Comparison of ENCODE assay signal across 1 cellular context in genomic region chr22:50337262-50338041, GRCh38.
TF ChIP-seq lines count a peak whose summit lies in the region.

No MANE protein-coding gene starts in this region.

TF ChIP-seq in HCT116, 20 proteins besides CTCF, POLR2A, EP300 and RAD21 (continued from another document):
- TF ChIP-seq REST (IDR thresholded peaks at IDR 0.05; ENCODE audit: low read depth): no peak
- TF ChIP-seq POLR2AphosphoS5 (IDR thresholded peaks at IDR 0.05; ENCODE audit: low read depth, low read length): no peak
- TF ChIP-seq EZH2 (IDR thresholded peaks at IDR 0.05): no peak
- TF ChIP-seq EGR1 (IDR thresholded peaks at IDR 0.05; ENCODE audit: low read depth): no peak
- no peak for TF ChIP-seq MAX (IDR thresholded peaks at IDR 0.05)
- no peak for TF ChIP-seq EZH2phosphoT487 (IDR thresholded peaks at IDR 0.05; ENCODE audit: borderline replicate concordance)
- TF ChIP-seq ZFX (IDR thresholded peaks at IDR 0.05): no peak
- no peak for TF ChIP-seq SRF (IDR thresholded peaks at IDR 0.05; ENCODE audit: low read depth)
TF ChIP-seq in HCT116: peak in this region for 0.
